Comparison of ENCODE assay signal across 8 cellular contexts in genomic region chr6:53484409-53485280, GRCh38.
A peak's percentile ranks its signal among the peaks of the same experiment; 100 is the strongest.
DNase-seq lines count a peak whose midpoint lies in the region; ATAC-seq, FAIRE-seq and TF ChIP-seq lines count a peak whose summit lies in the region.

No MANE protein-coding gene starts in this region.

- DNase-seq in A673 (ENCODE audit: low spot score) (peak; percentile 68), NCI-H2196 (lab: John Stamatoyannopoulos, UW; ENCODE audit: unreplicated experiment) (peak; percentile 78), WERI-Rb-1 (peak; percentile 69), cerebellum (ENCODE audit: low spot score) (peak; percentile 48), HepG2 (ENCODE audit: low spot score) (peak; percentile 67)
- DNase-seq in stimulated activated CD4-positive, alpha-beta T cell treated with anti-CD3 and anti-CD28 coated beads, TNF-alpha, amount 100 ng/mL, for 4 hours (ENCODE audit: low read depth in 3 of 3), result peak; percentile 29 to 54 (median 40)

- H3K4me2 ChIP-seq in HepG2 (ENCODE audit: low read depth, low read length), result peak overlapping the region; percentile 30

- in situ Hi-C loops in HepG2 (cut with HindIII; ENCODE audit: extremely low pct_ligation_motif_present, low pct_unique_long_range_greater_than_20kb), result loop anchor here (5.0 kb wide), 2 partner anchors 307 to 382 kb away; no protein-coding TSS in a partner anchor

- H3K36me3 ChIP-seq in A673 (ENCODE audit: insufficient read depth, low read length, poor library complexity, severe bottlenecking) (no peaks in the 10 kb centered on the region), WERI-Rb-1 (no peaks in the 10 kb centered on the region), HepG2 (replicated peaks in 1 of 2; ENCODE audit: control insufficient read depth in 1 of 2, insufficient read depth in 2 of 2, low read length in 2 of 2) (no peaks in the 10 kb centered on the region)

- TF ChIP-seq EP300 in HepG2 (IDR thresholded peaks at IDR 0.05; ENCODE audit: low read depth in 2 of 2, low read length in 2 of 2), result no peak
- no peak for TF ChIP-seq EP300 in HepG2 (CRISPR knock-in tag; IDR thresholded peaks at IDR 0.05; ENCODE audit: borderline replicate concordance)

- H3K4me1 ChIP-seq in A673 (ENCODE audit: insufficient read depth, low read length, poor library complexity, severe bottlenecking) (no peaks in the 10 kb centered on the region), HepG2 (ENCODE audit: insufficient read depth, low read length) (peaks cover 17% of the 10 kb centered on the region)

- TF ChIP-seq POLR2A in HepG2 (IDR thresholded peaks at IDR 0.05; ENCODE audit: insufficient read depth in 1 of 2, low read depth in 2 of 2, low read length in 2 of 2), result no peak

- POLR2A ChIA-PET in A673 (lab: Charles Lee; ENCODE audit: low non-redundant PET) (no interaction called here), HepG2 (lab: Yijun Ruan, JAX) (no interaction called here)

- CTCF ChIA-PET in A673 (lab: Charles Lee) (interaction anchor here (0.5 to 1.5 kb wide), 8 partner anchors 71 to 678 kb away, joined by 3 to 7 read pairs (median 3); no protein-coding TSS in a partner anchor), HepG2 (lab: Yijun Ruan, JAX; ENCODE audit: low intra/inter-chr PET ratio, low total read pairs) (interaction anchor here (0.8 to 5.6 kb wide), 10 partner anchors 47 to 832 kb away, joined by 3 to 179 read pairs (median 5); partner anchors contain the start of gene GSTA4)

- H3K27ac ChIP-seq in A673 (ENCODE audit: low read depth, low read length, poor library complexity, severe bottlenecking) (no peak overlapping the region), WERI-Rb-1 (no peak overlapping the region), HepG2 (ENCODE audit: extremely low read length, insufficient read depth, low read length) (no peak overlapping the region)

- H3K27me3 ChIP-seq in A673 (replicated peaks; ENCODE audit: insufficient read depth, low read depth, low read length, poor library complexity) (peaks cover 6% of the 10 kb centered on the region), WERI-Rb-1 (ENCODE audit: insufficient read depth, low read depth, severe bottlenecking) (peaks cover 2% of the 10 kb centered on the region), HepG2 (ENCODE audit: control insufficient read depth in 1 of 2, insufficient read depth in 2 of 2, low read length in 2 of 2) (no peaks in the 10 kb centered on the region; a peak in 1 of 5 replicates)

- ATAC-seq in GM18909 (IDR thresholded peaks at IDR 0.05; ENCODE audit: poor library complexity, unreplicated experiment), result peak; percentile 52
- peak; percentile 76 for ATAC-seq in HepG2
- no peak for ATAC-seq in GM21515 (IDR thresholded peaks at IDR 0.05; ENCODE audit: unreplicated experiment)

- intact Hi-C loops in A673 (cut with micrococcal nuclease; ENCODE audit: unreplicated experiment), result loop anchor here (1.0 to 10.0 kb wide), 4 partner anchors 312 to 760 kb away; no protein-coding TSS in a partner anchor
- intact Hi-C loops in HepG2 (cut with micrococcal nuclease; ENCODE audit: unreplicated experiment), result loop anchor here (1.0 to 10.0 kb wide), 8 partner anchors 47 to 1078 kb away; partner anchors contain the start of gene GSTA4

- no peak overlapping the region for H3K4me3 ChIP-seq in A673 (ENCODE audit: low read depth, low read length, poor library complexity, severe bottlenecking)
- H3K4me3 ChIP-seq in WERI-Rb-1 (ENCODE audit: low read depth, low read length), result no peak overlapping the region
- H3K4me3 ChIP-seq in HepG2 (replicated peaks in 1 of 3; ENCODE audit: insufficient read depth in 1 of 3, low read depth in 2 of 3, low read length in 3 of 3), result no peak overlapping the region

- BruUV-seq in A673 (replicated peaks; lab: Mats Ljungman, UMichigan) (no TSS peak), HepG2 (replicated peaks; lab: Mats Ljungman, UMichigan) (no TSS peak)

- H3K9me3 ChIP-seq in A673 (ENCODE audit: low read depth, low read length, poor library complexity, severe bottlenecking), result no peaks in the 10 kb centered on the region
- no peaks in the 10 kb centered on the region for H3K9me3 ChIP-seq in WERI-Rb-1 (ENCODE audit: severe bottlenecking)
- H3K9me3 ChIP-seq in HepG2 (ENCODE audit: low read length), result no peaks in the 10 kb centered on the region

- H3K9ac ChIP-seq in HepG2 (ENCODE audit: insufficient read depth, low read depth, low read length), result no peak overlapping the region

- H3K79me2 ChIP-seq in HepG2 (ENCODE audit: insufficient read depth, low read length), result no peaks in the 10 kb centered on the region

- H2AFZ ChIP-seq in HepG2 (ENCODE audit: low read length), result no peak overlapping the region

- H4K20me1 ChIP-seq in HepG2 (ENCODE audit: insufficient read depth, low read length), result no peaks in the 10 kb centered on the region

- WGBS in HepG2 (ENCODE audit: low lambda C conversion rate), result 23% methylated on average over 10 of the region's 10 CpGs

- peak; percentile 86 for TF ChIP-seq RAD21 in HepG2 (CRISPR knock-in tag; IDR thresholded peaks at IDR 0.05)

- FAIRE-seq in HepG2 (lab: Jason Lieb, UNC), result peak; percentile 58

- TF ChIP-seq CTCF in A673 (conservative IDR thresholded peaks at IDR 0.05; ENCODE audit: low read depth, low read length) (peak; percentile 96), WERI-Rb-1 (IDR thresholded peaks at IDR 0.05; ENCODE audit: low read depth, low read length) (peak; percentile 80), HepG2 (CRISPR knock-in tag; IDR thresholded peaks at IDR 0.05) (peak; percentile 87)

TF ChIP-seq in HepG2, 621 proteins besides CTCF, POLR2A, EP300 and RAD21 (continues in another document):
- TF ChIP-seq HOXA3 (CRISPR knock-in tag; IDR thresholded peaks at IDR 0.05) (no peak), GATAD2A (CRISPR knock-in tag; IDR thresholded peaks at IDR 0.05) (peak; percentile 29; the same call in 1 of the 2 replicates), ZNF619 (CRISPR knock-in tag; IDR thresholded peaks at IDR 0.05) (no peak), ZNF124 (CRISPR knock-in tag; IDR thresholded peaks at IDR 0.05) (no peak), ERF (CRISPR knock-in tag; IDR thresholded peaks at IDR 0.05) (0 out of 2 replicates have a peak, but pooled peaks have one; percentile 22), ZNF329 (CRISPR knock-in tag; IDR thresholded peaks at IDR 0.05; ENCODE audit: low read depth) (no peak), KDM1A (CRISPR knock-in tag; IDR thresholded peaks at IDR 0.05) (no peak), ZNF275 (CRISPR knock-in tag; IDR thresholded peaks at IDR 0.05; ENCODE audit: borderline replicate concordance) (no peak), ZNF614 (CRISPR knock-in tag; IDR thresholded peaks at IDR 0.05; ENCODE audit: borderline replicate concordance) (peak; percentile 18; the same call in 1 of the 2 replicates), EHMT2 (IDR thresholded peaks at IDR 0.05; ENCODE audit: borderline replicate concordance, low read depth, low read length) (no peak), BORCS8-MEF2B (CRISPR knock-in tag; IDR thresholded peaks at IDR 0.05) (no peak), ZSCAN20 (CRISPR knock-in tag; IDR thresholded peaks at IDR 0.05; ENCODE audit: borderline replicate concordance) (no peak), THAP11 (CRISPR knock-in tag; IDR thresholded peaks at IDR 0.05) (0 out of 2 replicates have a peak, but pooled peaks have one; percentile 39), CC2D1A (CRISPR knock-in tag; IDR thresholded peaks at IDR 0.05) (no peak), FOXA3 (CRISPR knock-in tag; IDR thresholded peaks at IDR 0.05) (0 out of 2 replicates have a peak, but pooled peaks have one; percentile 12), HOXA5 (CRISPR knock-in tag; IDR thresholded peaks at IDR 0.05) (0 out of 2 replicates have a peak, but pooled peaks have one; percentile 30), MTA3 (CRISPR knock-in tag; IDR thresholded peaks at IDR 0.05) (no peak), ELK4 (CRISPR knock-in tag; IDR thresholded peaks at IDR 0.05; ENCODE audit: borderline replicate concordance) (no peak), MIXL1 (CRISPR knock-in tag; IDR thresholded peaks at IDR 0.05) (peak; percentile 33; the same call in 1 of the 2 replicates), SMC3 (IDR thresholded peaks at IDR 0.05; ENCODE audit: low read length) (peak; percentile 92), ZNF549 (CRISPR knock-in tag; IDR thresholded peaks at IDR 0.05) (no peak), TEAD3 (CRISPR knock-in tag; optimal IDR thresholded peaks at IDR 0.05; ENCODE audit: borderline replicate concordance) (peak; percentile 14), SATB2 (CRISPR knock-in tag; IDR thresholded peaks at IDR 0.05) (no peak), ZNF547 (CRISPR knock-in tag; IDR thresholded peaks at IDR 0.05) (no peak), ZNF557 (CRISPR knock-in tag; IDR thresholded peaks at IDR 0.05) (peak; percentile 72; the same call in 1 of the 2 replicates)
